1 cellular context compared by ENCODE assay signal in genomic region chr10:84540617-84541288, GRCh38.
TF ChIP-seq lines count a peak whose summit lies in the region.

No MANE protein-coding gene starts in this region.

TF ChIP-seq in HepG2, 621 proteins besides CTCF, POLR2A, EP300 and RAD21 (continued from another document and continues in another):
- TF ChIP-seq ZBTB40 (IDR thresholded peaks at IDR 0.05): no peak
- TF ChIP-seq ZBTB40 (CRISPR knock-in tag; IDR thresholded peaks at IDR 0.05): peak; percentile 54; the same call in 1 of the 2 replicates
- TF ChIP-seq ZNF124 (CRISPR knock-in tag; IDR thresholded peaks at IDR 0.05): peak; percentile 66; the same call in 1 of the 2 replicates
- no peak for TF ChIP-seq LCORL (IDR thresholded peaks at IDR 0.05)
- peak; percentile 23; the same call in 1 of the 2 replicates for TF ChIP-seq LCORL (CRISPR knock-in tag; IDR thresholded peaks at IDR 0.05)
- TF ChIP-seq ZNF224 (CRISPR knock-in tag; IDR thresholded peaks at IDR 0.05): 0 out of 2 replicates have a peak, but pooled peaks have one; percentile 25
- TF ChIP-seq YEATS2 (CRISPR knock-in tag; IDR thresholded peaks at IDR 0.05; ENCODE audit: borderline replicate concordance): no peak
- peak; percentile 65 for TF ChIP-seq ZEB1 (IDR thresholded peaks at IDR 0.05; ENCODE audit: insufficient replicate concordance, low read depth)
- TF ChIP-seq ATF1 (CRISPR knock-in tag; IDR thresholded peaks at IDR 0.05): no peak
- peak; percentile 79 for TF ChIP-seq STAG1 (CRISPR knock-in tag; IDR thresholded peaks at IDR 0.05)
- TF ChIP-seq UBTF (CRISPR knock-in tag; IDR thresholded peaks at IDR 0.05): peak; percentile 64
- peak; percentile 54; the same call in 1 of the 2 replicates for TF ChIP-seq ZNF777 (CRISPR knock-in tag; IDR thresholded peaks at IDR 0.05)
- no peak for TF ChIP-seq PPARG (CRISPR knock-in tag; conservative IDR thresholded peaks at IDR 0.05)
- TF ChIP-seq NBN (conservative IDR thresholded peaks at IDR 0.05): no peak
- TF ChIP-seq FOXA3 (CRISPR knock-in tag; IDR thresholded peaks at IDR 0.05): no peak
- TF ChIP-seq ZMYM4 (CRISPR knock-in tag; IDR thresholded peaks at IDR 0.05): peak; percentile 43; the same call in 1 of the 2 replicates
- 0 out of 2 replicates have a peak, but pooled peaks have one; percentile 18 for TF ChIP-seq RNF2 (conservative IDR thresholded peaks at IDR 0.05; ENCODE audit: low read depth)
- no peak for TF ChIP-seq SOX6 (IDR thresholded peaks at IDR 0.05)
- TF ChIP-seq SOX6 (CRISPR knock-in tag; IDR thresholded peaks at IDR 0.05): peak; percentile 14; the same call in 1 of the 2 replicates
- TF ChIP-seq ZNF607 (CRISPR knock-in tag; IDR thresholded peaks at IDR 0.05; ENCODE audit: borderline replicate concordance): no peak
- 0 out of 2 replicates have a peak, but pooled peaks have one; percentile 50 for TF ChIP-seq THAP8 (CRISPR knock-in tag; IDR thresholded peaks at IDR 0.05; ENCODE audit: borderline replicate concordance)
- TF ChIP-seq SALL1 (CRISPR knock-in tag; IDR thresholded peaks at IDR 0.05): 0 out of 2 replicates have a peak, but pooled peaks have one; percentile 4
- peak; percentile 37 for TF ChIP-seq TEAD3 (CRISPR knock-in tag; optimal IDR thresholded peaks at IDR 0.05; ENCODE audit: borderline replicate concordance)
- peak; percentile 81 for TF ChIP-seq ZMYM3 (CRISPR knock-in tag; IDR thresholded peaks at IDR 0.05)
- TF ChIP-seq FOXO1 (CRISPR knock-in tag; IDR thresholded peaks at IDR 0.05): no peak
- peak; percentile 20; the same call in 1 of the 2 replicates for TF ChIP-seq PATZ1 (CRISPR knock-in tag; IDR thresholded peaks at IDR 0.05)
- TF ChIP-seq IRF2 (CRISPR knock-in tag; IDR thresholded peaks at IDR 0.05): 0 out of 2 replicates have a peak, but pooled peaks have one; percentile 14
- no peak for TF ChIP-seq ZNF432 (CRISPR knock-in tag; IDR thresholded peaks at IDR 0.05; ENCODE audit: borderline replicate concordance)
- no peak; the same call in 1 of the 2 replicates for TF ChIP-seq IRX3 (CRISPR knock-in tag; IDR thresholded peaks at IDR 0.05; ENCODE audit: borderline replicate concordance, low read depth)
- TF ChIP-seq THAP11 (CRISPR knock-in tag; IDR thresholded peaks at IDR 0.05): 0 out of 2 replicates have a peak, but pooled peaks have one; percentile 17
- TF ChIP-seq ZSCAN25 (CRISPR knock-in tag; IDR thresholded peaks at IDR 0.05): peak; percentile 61
- 0 out of 2 replicates have a peak, but pooled peaks have one; percentile 36 for TF ChIP-seq ZNF501 (CRISPR knock-in tag; IDR thresholded peaks at IDR 0.05)
- TF ChIP-seq RFXAP (CRISPR knock-in tag; IDR thresholded peaks at IDR 0.05; ENCODE audit: borderline replicate concordance): 0 out of 2 replicates have a peak, but pooled peaks have one; percentile 2
- TF ChIP-seq ZFY (CRISPR knock-in tag; IDR thresholded peaks at IDR 0.05): peak; percentile 67
- peak; percentile 70; the same call in 1 of the 2 replicates for TF ChIP-seq KDM3A (CRISPR knock-in tag; IDR thresholded peaks at IDR 0.05; ENCODE audit: low read depth)
- TF ChIP-seq ELF1 (CRISPR knock-in tag; IDR thresholded peaks at IDR 0.05): peak; percentile 34; the same call in 1 of the 2 replicates
- no peak for TF ChIP-seq REL (CRISPR knock-in tag; conservative IDR thresholded peaks at IDR 0.05)
- peak; percentile 71; the same call in 1 of the 2 replicates for TF ChIP-seq ZNF274 (CRISPR knock-in tag; IDR thresholded peaks at IDR 0.05)
- TF ChIP-seq SNRNP70 (IDR thresholded peaks at IDR 0.05; ENCODE audit: low read depth, low read length): no peak
- no peak; the same call in 1 of the 2 replicates for TF ChIP-seq ZNF891 (CRISPR knock-in tag; IDR thresholded peaks at IDR 0.05)
- TF ChIP-seq SRSF1 (optimal IDR thresholded peaks at IDR 0.05; ENCODE audit: low read depth, low read length): peak; percentile 23
- TF ChIP-seq SIN3A (IDR thresholded peaks at IDR 0.05; ENCODE audit: borderline replicate concordance, low read depth, low read length): 0 out of 2 replicates have a peak, but pooled peaks have one; percentile 40
- TF ChIP-seq GABPB1 (CRISPR knock-in tag; IDR thresholded peaks at IDR 0.05): peak; percentile 54
- TF ChIP-seq ZFP90 (CRISPR knock-in tag; IDR thresholded peaks at IDR 0.05; ENCODE audit: borderline replicate concordance): 0 out of 2 replicates have a peak, but pooled peaks have one; percentile 43
- TF ChIP-seq ZSCAN29 (CRISPR knock-in tag; conservative IDR thresholded peaks at IDR 0.05): peak; percentile 69; the same call in 1 of the 2 replicates
- no peak for TF ChIP-seq HBP1 (CRISPR knock-in tag; IDR thresholded peaks at IDR 0.05; ENCODE audit: low read depth)
- peak; percentile 37; the same call in 1 of the 2 replicates for TF ChIP-seq PHF8 (CRISPR knock-in tag; IDR thresholded peaks at IDR 0.05)
- no peak for TF ChIP-seq ZNF556 (CRISPR knock-in tag; IDR thresholded peaks at IDR 0.05; ENCODE audit: borderline replicate concordance)
- TF ChIP-seq RXRA (CRISPR knock-in tag; IDR thresholded peaks at IDR 0.05): 0 out of 2 replicates have a peak, but pooled peaks have one; percentile 13
- peak; percentile 43; the same call in 1 of the 2 replicates for TF ChIP-seq SPEN (CRISPR knock-in tag; IDR thresholded peaks at IDR 0.05; ENCODE audit: low read depth)
- TF ChIP-seq RCOR2 (CRISPR knock-in tag; IDR thresholded peaks at IDR 0.05): no peak
